20 cellular contexts compared by ENCODE assay signal in genomic region chr12:62922539-62922938, GRCh38. TPM values are rescaled to one million over a fixed set of nuclear protein-coding genes. Genes with fewer than 3 reads are reported as not detected.
A peak's percentile ranks its signal among the peaks of the same experiment; 100 is the strongest.
DNase-seq lines count a peak whose midpoint lies in the region; ATAC-seq, FAIRE-seq and TF ChIP-seq lines count a peak whose summit lies in the region.
"Had no signal": no experiment of that assay in that cellular context is flagged by ENCODE, and none has a peak within 500 bp of the region (broad histone marks: within the 10 kb centered on the region; RNA-seq: fewer than 3 reads in every experiment).

No MANE protein-coding gene starts in this region.

- no peaks in the 10 kb centered on the region for H4K20me1 ChIP-seq in astrocyte (ENCODE audit: insufficient read depth, low read length)

- no peaks in the 10 kb centered on the region for H3K36me3 ChIP-seq in astrocyte (ENCODE audit: insufficient read depth, low read length)
- H3K36me3 ChIP-seq in ascending aorta, result no peaks in the 10 kb centered on the region
- H3K36me3 ChIP-seq: cardiac muscle cell, stomach had no signal

- H3K27me3 ChIP-seq in astrocyte (ENCODE audit: insufficient read depth, low read length), result no peaks in the 10 kb centered on the region
- no peaks in the 10 kb centered on the region for H3K27me3 ChIP-seq in ascending aorta
- H3K27me3 ChIP-seq: stomach had no signal

- FAIRE-seq in astrocyte (lab: Jason Lieb, UNC), result no peak
- FAIRE-seq: GM12878 had no signal

- DNase-seq in NCI-H748 (lab: John Stamatoyannopoulos, UW; ENCODE audit: unreplicated experiment) (peak; percentile 42), NCI-H748 treated with DMSO at 0.1 percent for 48 hours (lab: John Stamatoyannopoulos, UW) (no peak), astrocyte (ENCODE audit: low read depth) (no peak), left colon (no peak), ascending aorta (ENCODE audit: low spot score in 2 of 2) (no peak)
- DNase-seq in effector memory CD8-positive, alpha-beta T cell, result no peak
- DNase-seq: activated CD4-positive, alpha-beta T cell treated with anti-CD3 and anti-CD28 coated beads, Interleukin-2, amount 50 U/mL, for 1 hour; activated T-cell treated with anti-CD3 and anti-CD28 coated beads, Interleukin-2, amount 50 U/mL, for 24 hours; CD4-positive, alpha-beta memory T cell; GOT3; Karpas-422; NCI-H146; NCI-H510A treated with DMSO at 0.1 percent for 48 hours; stomach had no signal

- peaks cover 6% of the 10 kb centered on the region for H3K4me1 ChIP-seq in astrocyte (ENCODE audit: insufficient read depth, low read length)
- no peaks in the 10 kb centered on the region for H3K4me1 ChIP-seq in ascending aorta

- no peak overlapping the region for H3K9ac ChIP-seq in astrocyte (ENCODE audit: low read length)

- H3K27ac ChIP-seq in astrocyte (ENCODE audit: low read depth, low read length), result no peak overlapping the region
- peak overlapping the region; percentile 96 for H3K27ac ChIP-seq in temporal lobe (ENCODE audit: low read depth, low read length)
- no peak overlapping the region for H3K27ac ChIP-seq in ascending aorta
- H3K27ac ChIP-seq: cardiac muscle cell, stomach had no signal

- no peaks in the 10 kb centered on the region for H3K9me3 ChIP-seq in astrocyte (ENCODE audit: insufficient read depth, low read depth, low read length)
- H3K9me3 ChIP-seq in ascending aorta, result no peaks in the 10 kb centered on the region
- H3K9me3 ChIP-seq: stomach had no signal

- H3K79me2 ChIP-seq in astrocyte (ENCODE audit: insufficient read depth, low read length), result no peaks in the 10 kb centered on the region

- H3K36me3 Mint-ChIP-seq in astrocyte (ENCODE audit: low read depth, unreplicated experiment), result no peaks in the 10 kb centered on the region
- no peaks in the 10 kb centered on the region for H3K36me3 Mint-ChIP-seq in effector memory CD8-positive, alpha-beta T cell (ENCODE audit: insufficient read depth)
- H3K36me3 Mint-ChIP-seq: activated naive CD8-positive, alpha-beta T cell; CD4-positive, alpha-beta memory T cell had no signal

- no peak for TF ChIP-seq CTCF in astrocyte (IDR thresholded peaks at IDR 0.05; ENCODE audit: insufficient read depth, low read depth, low read length)
- TF ChIP-seq CTCF in ascending aorta (IDR thresholded peaks at IDR 0.05), result no peak

- H3K4me3 ChIP-seq in astrocyte (ENCODE audit: insufficient read depth, low read depth, low read length), result no peak overlapping the region
- H3K4me3 ChIP-seq in ascending aorta, result no peak overlapping the region
- H3K4me3 ChIP-seq: cardiac muscle cell, GM12878, lung, stomach had no signal

- H3K9me3 Mint-ChIP-seq in astrocyte (ENCODE audit: unreplicated experiment), result no peaks in the 10 kb centered on the region
- no peaks in the 10 kb centered on the region for H3K9me3 Mint-ChIP-seq in effector memory CD8-positive, alpha-beta T cell
- H3K9me3 Mint-ChIP-seq: activated T-cell treated with anti-CD3 and anti-CD28 coated beads, Interleukin-2, amount 50 U/mL, for 24 hours; CD4-positive, alpha-beta memory T cell had no signal

- intact Hi-C loops in left colon (cut with DNase I, micrococcal nuclease) (no loop called here), ascending aorta (cut with DNase I) (no loop called here)

- H3K4me1 Mint-ChIP-seq in astrocyte (ENCODE audit: low read depth, unreplicated experiment), result peaks cover 12% of the 10 kb centered on the region
- no peaks in the 10 kb centered on the region for H3K4me1 Mint-ChIP-seq in effector memory CD8-positive, alpha-beta T cell (ENCODE audit: low read depth in 2 of 2)
- H3K4me1 Mint-ChIP-seq: CD4-positive, alpha-beta memory T cell had no signal

- H3K27me3 Mint-ChIP-seq in astrocyte (ENCODE audit: low read depth, unreplicated experiment), result no peaks in the 10 kb centered on the region
- H3K27me3 Mint-ChIP-seq in effector memory CD8-positive, alpha-beta T cell, result peaks cover 6 to 7% of the 10 kb centered on the region in 2 donors

- peak overlapping the region; percentile 11 for H3K4me3 Mint-ChIP-seq in astrocyte (ENCODE audit: unreplicated experiment)
- no peak overlapping the region for H3K4me3 Mint-ChIP-seq in effector memory CD8-positive, alpha-beta T cell
- H3K4me3 Mint-ChIP-seq: activated naive CD8-positive, alpha-beta T cell; activated T-cell treated with anti-CD3 and anti-CD28 coated beads, Interleukin-2, amount 50 U/mL, for 24 hours; CD4-positive, alpha-beta memory T cell had no signal

- H3K27ac Mint-ChIP-seq in astrocyte (ENCODE audit: unreplicated experiment), result no peak overlapping the region
- no peak overlapping the region for H3K27ac Mint-ChIP-seq in effector memory CD8-positive, alpha-beta T cell
- H3K27ac Mint-ChIP-seq: activated naive CD8-positive, alpha-beta T cell; activated T-cell treated with anti-CD3 and anti-CD28 coated beads, Interleukin-2, amount 50 U/mL, for 24 hours had no signal

- ATAC-seq in left colon, result peak; percentile 39
- no peak for ATAC-seq in effector memory CD8-positive, alpha-beta T cell (replicated peaks)
- ATAC-seq in HG03025 (IDR thresholded peaks at IDR 0.05; ENCODE audit: low FRiP score, unreplicated experiment), result no peak
- ATAC-seq: GM12878 had no signal

- no peak overlapping the region for H2AFZ ChIP-seq in astrocyte (ENCODE audit: low read depth, low read length)

- no peak overlapping the region for H3K4me2 ChIP-seq in astrocyte (ENCODE audit: low read length)

RNA-seq across cellular contexts. Expression of gene PPM1H, which starts 12.4 kb away (rescaled TPM):
- 7.8 and 9.0 TPM in 2 replicates for total RNA-seq in astrocyte
- total RNA-seq in left colon, result 1 to 10 TPM; 7.6 to 7.9 TPM
- 10.1 TPM for total RNA-seq in temporal lobe
- total RNA-seq in ascending aorta, result 0.85 TPM
